5 cellular contexts compared by ENCODE assay signal in genomic region chr10:79862269-79862668, GRCh38. TPM values are rescaled to one million over a fixed set of nuclear protein-coding genes. Genes with fewer than 3 reads are reported as not detected.
"Had no signal": no experiment of that assay in that cellular context is flagged by ENCODE, and none has a peak within 500 bp of the region (broad histone marks: within the 10 kb centered on the region; RNA-seq: fewer than 3 reads in every experiment).

No MANE protein-coding gene starts in this region.

RNA-seq across cellular contexts. Expression of gene NUTM2E, which starts 35.7 kb away (rescaled TPM):
- total RNA-seq: GM23338, H9, HT-29 had no signal
- polyA plus RNA-seq: HepG2, IgD-negative memory B cell had no signal
